16 cellular contexts compared by ENCODE assay signal in the genomic region with DNA sequence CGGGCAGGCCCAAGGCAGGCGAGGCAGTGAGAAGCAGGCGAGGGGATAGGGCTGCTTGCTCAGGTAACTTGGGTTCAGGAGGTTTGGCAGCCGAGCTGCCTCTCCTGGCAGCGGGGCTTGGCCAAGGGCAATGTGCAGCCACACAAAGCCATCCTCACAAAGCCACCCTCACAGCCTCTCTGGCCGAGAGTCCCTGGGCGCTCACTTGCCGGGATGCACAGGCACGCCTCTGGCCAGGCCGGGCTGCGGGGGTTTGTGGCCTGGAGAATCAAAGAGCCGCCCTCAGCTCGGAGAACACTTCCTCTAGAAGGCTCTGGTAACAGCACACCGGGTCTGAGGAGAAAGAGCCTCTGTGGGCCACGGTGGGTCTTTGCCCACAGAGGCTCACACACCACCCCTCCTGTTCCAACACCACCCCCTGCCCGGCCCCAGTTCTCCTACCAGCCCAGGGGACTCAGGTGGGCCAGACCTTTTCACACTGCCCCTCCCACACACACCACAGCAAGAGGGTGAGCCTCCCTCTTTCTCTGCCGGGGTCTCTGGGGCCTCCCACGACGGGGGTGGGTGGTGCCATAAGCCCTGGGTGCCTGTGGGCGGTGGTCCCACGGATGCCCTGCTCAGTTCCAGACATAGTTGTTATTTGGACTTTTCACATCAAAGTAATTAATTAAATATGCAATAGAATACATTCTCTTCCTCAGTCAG.
DNase-seq lines count a peak whose midpoint lies in the region; ATAC-seq and TF ChIP-seq lines count a peak whose summit lies in the region.
"Had no signal": no experiment of that assay in that cellular context is flagged by ENCODE, and none has a peak within 500 bp of the region (broad histone marks: within the 10 kb centered on the region; RNA-seq: fewer than 3 reads in every experiment).

No MANE protein-coding gene starts in this region.

- DNase-seq in Right ventricle myocardium inferior (ENCODE audit: missing footprints), result peak; percentile 64
- DNase-seq in left cardiac atrium, result no peak
- DNase-seq in foreskin keratinocyte, result no peak
- peak; percentile 46 to 66 for DNase-seq in aorta
- DNase-seq in activated CD4-positive, CD25-positive, alpha-beta regulatory T cell (lab: John Stamatoyannopoulos, UW), result no peak
- no peak for DNase-seq in testis
- no peak for DNase-seq in GM03348 (ENCODE audit: low spot score)
- DNase-seq: ACHN; activated CD4-positive, alpha-beta T cell treated with anti-CD3 and anti-CD28 coated beads, Interleukin-2, amount 50 U/mL, for 48 hours; Calu3; effector CD4-positive, alpha-beta T cell; NCI-H1417 treated with DMSO at 0.1 percent for 48 hours; small intestine had no signal

- H3K9me3 Mint-ChIP-seq in nephron, result no peaks in the 10 kb centered on the region
- H3K9me3 Mint-ChIP-seq: stimulated activated naive CD8-positive, alpha-beta T cell treated with anti-CD3 and anti-CD28 coated beads, Interleukin-15, Interleukin-2, amounts not matched to agents 100 ng/mL and 50 ng/mL, for 24 hours had no signal

- H3K27me3 ChIP-seq in foreskin keratinocyte, result no peaks in the 10 kb centered on the region
- no peaks in the 10 kb centered on the region for H3K27me3 ChIP-seq in aorta (ENCODE audit: control insufficient read depth in 1 of 2, insufficient read depth in 2 of 2, low read length in 1 of 2)
- H3K27me3 ChIP-seq in testis, result no peaks in the 10 kb centered on the region

- intact Hi-C loops in Right ventricle myocardium inferior (cut with DNase I) (no loop called here), left cardiac atrium (cut with DNase I) (no loop called here), aorta (cut with DNase I) (loop anchor here in 1 of 2 donors (5.0 kb wide), 2 partner anchors 48 to 118 kb away; no protein-coding TSS in a partner anchor), testis (cut with DNase I; ENCODE audit: low total_unique reads) (no loop called here)

- peak overlapping the region; percentile 95 to 99 (median 97) for H3K27ac Mint-ChIP-seq in nephron
- H3K27ac Mint-ChIP-seq: stimulated activated naive CD8-positive, alpha-beta T cell treated with anti-CD3 and anti-CD28 coated beads, Interleukin-15, Interleukin-2, amounts not matched to agents 100 ng/mL and 50 ng/mL, for 24 hours had no signal

- ATAC-seq in Right ventricle myocardium inferior (no peak), left cardiac atrium (no peak), foreskin keratinocyte (no peak), aorta (ENCODE audit: low FRiP score) (no peak)

- no peak overlapping the region for H3K4me3 Mint-ChIP-seq in nephron
- H3K4me3 Mint-ChIP-seq: stimulated activated naive CD8-positive, alpha-beta T cell treated with anti-CD3 and anti-CD28 coated beads, Interleukin-15, Interleukin-2, amounts not matched to agents 100 ng/mL and 50 ng/mL, for 24 hours had no signal

- H3K4me3 ChIP-seq in aorta (ENCODE audit: low read length in 2 of 2) (no peak overlapping the region), testis (no peak overlapping the region)

- H3K36me3 Mint-ChIP-seq in nephron (ENCODE audit: low read depth), result no peaks in the 10 kb centered on the region

- H3K27ac ChIP-seq in foreskin keratinocyte, result peak overlapping the region; percentile 96
- H3K27ac ChIP-seq in aorta (ENCODE audit: low read depth in 1 of 2, low read length in 2 of 2), result no peak overlapping the region
- peak overlapping the region in 1 of 2 donors; percentile 3 for H3K27ac ChIP-seq in testis
- H3K27ac ChIP-seq: KMS-11 had no signal

- 87 to 88% methylated on average over 19 to 21 of the region's 21 CpGs for WGBS in aorta, 2 donors
- 73 to 79% methylated on average over 6 to 21 of the region's 21 CpGs for WGBS in testis, 2 donors

- TF ChIP-seq CTCF in foreskin keratinocyte (conservative IDR thresholded peaks at IDR 0.05), result no peak
- TF ChIP-seq CTCF in nephron (IDR thresholded peaks at IDR 0.05; ENCODE audit: unreplicated experiment in 3 of 3), result no peak
- TF ChIP-seq CTCF in testis (IDR thresholded peaks at IDR 0.05), result no peak

- H3K4me1 ChIP-seq in foreskin keratinocyte, result peaks cover 40% of the 10 kb centered on the region
- H3K4me1 ChIP-seq in aorta (ENCODE audit: control insufficient read depth in 1 of 2, insufficient read depth in 2 of 2, low read length in 2 of 2), result no peaks in the 10 kb centered on the region
- H3K4me1 ChIP-seq in testis, result peaks cover 7% of the 10 kb centered on the region

- H3K4me1 Mint-ChIP-seq in nephron, result peaks cover 70% of the 10 kb centered on the region

- H3K36me3 ChIP-seq in aorta (ENCODE audit: control insufficient read depth in 1 of 2, insufficient read depth in 2 of 2, low read length in 1 of 2) (no peaks in the 10 kb centered on the region), testis (ENCODE audit: low read depth, missing control alignments) (no peaks in the 10 kb centered on the region)

- H3K27me3 Mint-ChIP-seq in nephron (ENCODE audit: low read depth), result no peaks in the 10 kb centered on the region
- H3K27me3 Mint-ChIP-seq: stimulated activated naive CD8-positive, alpha-beta T cell treated with anti-CD3 and anti-CD28 coated beads, Interleukin-15, Interleukin-2, amounts not matched to agents 100 ng/mL and 50 ng/mL, for 24 hours had no signal

- H3K9me3 ChIP-seq in aorta (ENCODE audit: control insufficient read depth, low read length) (no peaks in the 10 kb centered on the region), testis (no peaks in the 10 kb centered on the region)

- no peak for TF ChIP-seq POLR2A in testis (IDR thresholded peaks at IDR 0.05)

Comparison
In these comparisons a context has a peak if more than half of its experiments do, and no peak if none do; other contexts are left out.
1. DNase-seq: peak in Right ventricle myocardium inferior (single experiment) and aorta (2 of 2); none in left cardiac atrium (single experiment), foreskin keratinocyte (0 of 2), activated CD4-positive, CD25-positive, alpha-beta regulatory T cell (0 of 4), testis (single experiment) and GM03348 (single experiment).